In the genomic region with DNA sequence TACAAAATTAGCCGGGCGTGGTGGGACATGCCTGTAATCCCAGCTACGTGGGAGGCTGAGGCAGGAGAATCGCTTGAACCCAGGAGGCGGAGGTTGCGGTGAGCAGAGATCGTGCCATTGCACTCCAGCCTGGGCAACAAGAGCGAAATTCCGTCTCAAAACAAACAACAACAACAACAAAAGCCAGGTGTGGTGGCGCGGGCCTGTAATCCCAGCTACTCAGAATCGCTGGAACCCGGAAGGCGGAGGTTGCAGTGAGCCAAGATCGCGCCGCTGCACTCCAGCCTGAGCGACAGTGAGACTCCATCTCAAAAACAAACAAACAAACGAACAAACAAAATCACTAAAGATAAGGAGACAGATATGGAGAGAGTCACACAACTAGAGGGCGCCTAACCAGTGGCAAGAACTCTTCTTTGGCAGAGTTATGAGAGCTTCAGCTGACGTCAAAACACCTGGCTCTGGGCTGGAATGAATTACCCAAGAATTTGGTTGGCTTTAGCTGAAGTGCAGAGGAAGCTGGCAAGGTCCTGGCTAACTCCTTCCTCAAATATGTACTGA, we compare ENCODE assay signal across 8 cellular contexts. TPM values are rescaled to one million over a fixed set of nuclear protein-coding genes. Genes with fewer than 3 reads are reported as not detected.
DNase-seq lines count a peak whose midpoint lies in the region; ATAC-seq, FAIRE-seq and TF ChIP-seq lines count a peak whose summit lies in the region.
"Not testable (repeated sequence)": the region's sequence is repeated elsewhere in the genome, so short reads cannot be mapped to it uniquely, and the experiment has no call there.

No MANE protein-coding gene starts in this region.

- H2AK5ac ChIP-seq in trophoblast cell (ENCODE audit: low read length): not testable (repeated sequence)

- 81% methylated on average over 21 of the region's 21 CpGs for WGBS in A549 (ENCODE audit: missing lambda C conversion rate)
- WGBS in trophoblast cell (ENCODE audit: extremely low coverage, insufficient coverage, insufficient read length): no CpG with 5 or more reads among the region's 21 CpGs

- H2AFZ ChIP-seq in trophoblast cell (ENCODE audit: insufficient read depth, low read length, poor library complexity): not testable (repeated sequence)

- not testable (repeated sequence) for H3K9ac ChIP-seq in trophoblast cell (ENCODE audit: low read length)

- H3K36me3 Mint-ChIP-seq in WTC11: not testable (repeated sequence)

- DNase-seq in A549 (ENCODE audit: low read depth in 1 of 2, low spot score in 1 of 2): peak; percentile 68 to 71
- peak; percentile 37 for DNase-seq in GM10266 (ENCODE audit: extremely low spot score)
- peak; percentile 32 for DNase-seq in LHCN-M2 (ENCODE audit: low read depth)
- peak; percentile 59 for DNase-seq in NOMO-1 treated with DMSO at 0.1 percent for 48 hours (lab: John Stamatoyannopoulos, UW; ENCODE audit: unreplicated experiment)
- not testable (repeated sequence) for DNase-seq in WTC11 (ENCODE audit: low spot score); right atrium auricular region (ENCODE audit: low spot score)
- DNase-seq in T47D (ENCODE audit: low read depth in 1 of 2, low spot score in 1 of 2): peak; percentile 11 to 61
- peak; percentile 63 to 92 for DNase-seq in trophoblast cell

- H2BK12ac ChIP-seq in trophoblast cell (ENCODE audit: low read length): not testable (repeated sequence)

- peak; percentile 48 to 70; a peak in 5 of 6 replicates for ATAC-seq in A549
- not testable (repeated sequence) for ATAC-seq in WTC11

- in situ Hi-C loops in T47D (cut with HindIII; ENCODE audit: low pct_unique_long_range_greater_than_20kb, low sequenced_read_pairs): not testable (repeated sequence)

- H3K9me3 Mint-ChIP-seq in WTC11: not testable (repeated sequence)

- not testable (repeated sequence) for FAIRE-seq in A549 (lab: Jason Lieb, UNC)

- H3K27me3 Mint-ChIP-seq in WTC11 (ENCODE audit: low read depth): not testable (repeated sequence)

- H3K9me3 ChIP-seq in A549; right atrium auricular region; trophoblast cell (ENCODE audit: insufficient read depth, low read depth, low read length): not testable (repeated sequence)

- not testable (repeated sequence) for H4K91ac ChIP-seq in trophoblast cell (ENCODE audit: low read depth, low read length)

- not testable (repeated sequence) for H3K36me3 ChIP-seq in right atrium auricular region; trophoblast cell (ENCODE audit: control insufficient read depth in 1 of 2, insufficient read depth in 2 of 2, low read length in 2 of 2)

- not testable (repeated sequence) for H2BK120ac ChIP-seq in trophoblast cell (ENCODE audit: insufficient read depth, low read length, poor library complexity)

- not testable (repeated sequence) for H3K79me1 ChIP-seq in trophoblast cell (ENCODE audit: low read length)

- POLR2A ChIA-PET in A549 (lab: Yijun Ruan, JAX) (interaction anchor here (0.8 to 1.2 kb wide), 2 partner anchors 9 to 17 kb away, joined by 3 to 4 read pairs; partner anchors contain the start of gene DBF4B), WTC11 (lab: Charles Lee) (interaction anchor here (0.6 kb wide), 1 partner anchor 12 kb away, joined by 4 read pairs; no protein-coding TSS in a partner anchor)

- not testable (repeated sequence) for TF ChIP-seq EP300 in A549 (IDR thresholded peaks at IDR 0.05)

- peak overlapping the region; percentile 90 for H3K4me2 ChIP-seq in A549
- not testable (repeated sequence) for H3K4me2 ChIP-seq in trophoblast cell (ENCODE audit: low read length)

- H3K4ac ChIP-seq in trophoblast cell (ENCODE audit: low read depth, low read length): not testable (repeated sequence)

- not testable (repeated sequence) for H3K14ac ChIP-seq in trophoblast cell (ENCODE audit: low read length)

- H4K8ac ChIP-seq in trophoblast cell (ENCODE audit: low read depth, low read length): peak overlapping the region; percentile 43

- TF ChIP-seq CTCF in A549 (IDR thresholded peaks at IDR 0.05): peak; percentile 56
- TF ChIP-seq CTCF in GM10266 (IDR thresholded peaks at IDR 0.05; ENCODE audit: control insufficient read depth, insufficient read depth, low read depth, missing control alignments): peak; percentile 37
- not testable (repeated sequence) for TF ChIP-seq CTCF in WTC11 (IDR thresholded peaks at IDR 0.05); right atrium auricular region (IDR thresholded peaks at IDR 0.05)

- H3K27me3 ChIP-seq in right atrium auricular region; trophoblast cell (ENCODE audit: insufficient read depth, low read length): not testable (repeated sequence)

- peak overlapping the region; percentile 80 to 92; a peak in 4 of 6 replicates for H3K27ac ChIP-seq in A549
- H3K27ac ChIP-seq in right atrium auricular region: peak overlapping the region; percentile 82
- H3K27ac ChIP-seq in trophoblast cell (ENCODE audit: low read depth, low read length): not testable (repeated sequence)

- TF ChIP-seq RAD21 in A549 (conservative IDR thresholded peaks at IDR 0.05 in 1 of 2, IDR thresholded peaks at IDR 0.05 in 1 of 2): 0 out of 5 replicates have a peak, but pooled peaks of 1 of the 2 experiments have one; percentile 20

- peaks cover 21% of the 10 kb centered on the region for H3K4me1 ChIP-seq in A549
- peaks cover 0 to 19% of the 10 kb centered on the region in 2 donors for H3K4me1 ChIP-seq in right atrium auricular region
- H3K4me1 ChIP-seq in trophoblast cell (ENCODE audit: control insufficient read depth in 1 of 2, insufficient read depth in 2 of 2, low read length in 2 of 2): not testable (repeated sequence)

- not testable (repeated sequence) for H3K18ac ChIP-seq in trophoblast cell (ENCODE audit: low read length)

- H4K12ac ChIP-seq in trophoblast cell (ENCODE audit: low read depth, low read length): not testable (repeated sequence)

- peaks cover 16% of the 10 kb centered on the region for H3K4me1 Mint-ChIP-seq in WTC11

- CTCF ChIA-PET in A549 (lab: Yijun Ruan, JAX): interaction anchor here (0.6 to 3.4 kb wide), 21 partner anchors 9 to 495 kb away, joined by 3 to 22 read pairs (median 4); partner anchors contain the start of gene FAM171A2
- CTCF ChIA-PET in WTC11 (lab: Charles Lee): interaction anchor here (0.6 to 2.2 kb wide), 7 partner anchors 9 to 336 kb away, joined by 3 to 14 read pairs (median 5); partner anchors contain the start of gene DBF4B

- H3K23ac ChIP-seq in trophoblast cell (ENCODE audit: low read length): not testable (repeated sequence)

- H3K4me3 Mint-ChIP-seq in WTC11: peak overlapping the region; percentile 96

- H3K4me3 ChIP-seq in A549; trophoblast cell (ENCODE audit: low read depth, low read length): not testable (repeated sequence)
- H3K4me3 ChIP-seq in right atrium auricular region: peak overlapping the region in 1 of 2 donors; percentile 78

- not testable (repeated sequence) for H3K79me2 ChIP-seq in trophoblast cell (ENCODE audit: control insufficient read depth, insufficient read depth, low read length, poor library complexity)

- H3K27ac Mint-ChIP-seq in WTC11: peak overlapping the region; percentile 25; the same call in 1 of the 2 replicates

- TF ChIP-seq POLR2A in A549 (IDR thresholded peaks at IDR 0.05; ENCODE audit: low read length): not testable (repeated sequence)

- H2BK5ac ChIP-seq in trophoblast cell (ENCODE audit: low read depth, low read length, poor library complexity): not testable (repeated sequence)

RNA-seq across cellular contexts. Expression of gene CCDC43, which starts 1.2 kb away (rescaled TPM):
- polyA plus RNA-seq in A549 (2011; rRNA removed): 24.1 and 34.3 TPM in 2 replicates
- polyA plus RNA-seq in A549 (2012; cell fraction: cytosol; rRNA removed): 6.8 and 8.2 TPM in 2 replicates
- polyA plus RNA-seq in A549 (2012; cell fraction: nucleus; rRNA removed): 2.7 and 5.3 TPM in 2 replicates
- polyA plus RNA-seq in A549 (2017; fragmentation: RNase III; extraction: RNeasy Plus Mini Kit Qiagen cat#74134 plus additional on column Dnase treatment): 35.6 to 39.4 TPM (median 37.3 TPM) in 3 replicates
- polyA minus RNA-seq in A549 (2011; rRNA and poly(A)+ RNA removed): 6.9 and 8.3 TPM in 2 replicates
- 30.1 and 30.7 TPM in 2 replicates for total RNA-seq in LHCN-M2 (2014; rRNA removed)
- 16.4 TPM for polyA plus RNA-seq in LHCN-M2 (2012)
- 32.4 to 37.9 TPM (median 32.6 TPM) in 3 replicates for total RNA-seq in WTC11 (2021)
- 10 to 100 TPM; 18.8 to 26.7 TPM for total RNA-seq in right atrium auricular region
- polyA plus RNA-seq in trophoblast cell (2013): 25.3 and 25.7 TPM in 2 replicates

RNA-seq across cellular contexts. Expression of gene DBF4B, which starts 17.6 kb away (rescaled TPM):
- 16.5 and 16.9 TPM in 2 replicates for polyA plus RNA-seq in A549 (2011; rRNA removed)
- polyA plus RNA-seq in A549 (2012; cell fraction: cytosol; rRNA removed): 26.0 and 32.2 TPM in 2 replicates
- polyA plus RNA-seq in A549 (2012; cell fraction: nucleus; rRNA removed): 89.2 and 99.4 TPM in 2 replicates
- 27.5 to 32.3 TPM (median 30.1 TPM) in 3 replicates for polyA plus RNA-seq in A549 (2017; fragmentation: RNase III; extraction: RNeasy Plus Mini Kit Qiagen cat#74134 plus additional on column Dnase treatment)
- polyA minus RNA-seq in A549 (2011; rRNA and poly(A)+ RNA removed): 18.9 and 19.3 TPM in 2 replicates
- 14.4 and 14.5 TPM in 2 replicates for total RNA-seq in LHCN-M2 (2014; rRNA removed)
- polyA plus RNA-seq in LHCN-M2 (2012): 8.1 TPM
- total RNA-seq in WTC11 (2021): 32.2 to 35.5 TPM (median 32.9 TPM) in 3 replicates
- total RNA-seq in right atrium auricular region: 1 to 10 TPM; 2.3 to 4.4 TPM
- polyA plus RNA-seq in trophoblast cell (2013): 10.6 and 11.1 TPM in 2 replicates

RNA-seq across cellular contexts. Expression of gene MEIOC, which starts 34.6 kb away (rescaled TPM):
- polyA plus RNA-seq in A549 (2011; rRNA removed): 18.0 and 18.2 TPM in 2 replicates
- polyA plus RNA-seq in A549 (2012; cell fraction: cytosol; rRNA removed): 3.3 and 4.1 TPM in 2 replicates
- 1.3 and 3.1 TPM in 2 replicates for polyA plus RNA-seq in A549 (2012; cell fraction: nucleus; rRNA removed)
- 5.9 to 7.2 TPM (median 6.9 TPM) in 3 replicates for polyA plus RNA-seq in A549 (2017; fragmentation: RNase III; extraction: RNeasy Plus Mini Kit Qiagen cat#74134 plus additional on column Dnase treatment)
- polyA minus RNA-seq in A549 (2011; rRNA and poly(A)+ RNA removed): 2.8 and 8.5 TPM in 2 replicates
- total RNA-seq in LHCN-M2 (2014; rRNA removed): 0.17 TPM in 1 of 2 replicates, not detected in the other
- polyA plus RNA-seq in LHCN-M2 (2012): 0.22 TPM
- 4.4 to 8.3 TPM (median 5.0 TPM) in 3 replicates for total RNA-seq in WTC11 (2021)
- total RNA-seq in right atrium auricular region: under 1 TPM in 1 of 2 donors, not detected in 1; 0.44 TPM
- 0.14 and 0.29 TPM in 2 replicates for polyA plus RNA-seq in trophoblast cell (2013)
